Comparison of ENCODE assay signal across 1 cellular context in the genomic region with DNA sequence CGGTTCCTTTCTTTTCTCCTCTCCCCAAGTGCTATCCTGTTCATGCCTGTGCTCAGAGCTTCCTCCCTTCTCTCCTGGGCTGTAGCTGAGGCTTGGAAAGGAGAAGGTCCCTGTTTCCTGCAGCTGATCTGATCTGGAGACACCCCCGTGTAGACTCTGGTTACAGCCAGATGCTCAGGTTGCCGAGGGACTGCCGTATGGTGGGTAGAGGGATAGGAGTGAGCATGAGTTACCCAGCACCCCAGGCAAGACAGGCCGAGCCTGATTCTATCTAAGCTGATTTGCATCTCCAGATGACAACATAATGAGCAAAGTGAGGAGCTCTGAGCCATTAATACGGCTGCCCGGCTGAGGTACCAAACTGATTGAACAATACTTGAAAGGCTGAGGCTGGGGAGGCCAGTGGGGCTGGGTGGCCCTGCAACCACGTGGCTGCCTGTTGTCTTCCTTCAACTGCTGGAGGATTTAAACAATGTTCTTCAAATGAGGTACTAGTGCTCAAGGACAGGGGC.
A peak's percentile ranks its signal among the peaks of the same experiment; 100 is the strongest.
TF ChIP-seq lines count a peak whose summit lies in the region.

No MANE protein-coding gene starts in this region.

TF ChIP-seq in SK-N-SH, 30 proteins besides CTCF, POLR2A, EP300 and RAD21 (continued from another document):
- TF ChIP-seq, protein P1, sequence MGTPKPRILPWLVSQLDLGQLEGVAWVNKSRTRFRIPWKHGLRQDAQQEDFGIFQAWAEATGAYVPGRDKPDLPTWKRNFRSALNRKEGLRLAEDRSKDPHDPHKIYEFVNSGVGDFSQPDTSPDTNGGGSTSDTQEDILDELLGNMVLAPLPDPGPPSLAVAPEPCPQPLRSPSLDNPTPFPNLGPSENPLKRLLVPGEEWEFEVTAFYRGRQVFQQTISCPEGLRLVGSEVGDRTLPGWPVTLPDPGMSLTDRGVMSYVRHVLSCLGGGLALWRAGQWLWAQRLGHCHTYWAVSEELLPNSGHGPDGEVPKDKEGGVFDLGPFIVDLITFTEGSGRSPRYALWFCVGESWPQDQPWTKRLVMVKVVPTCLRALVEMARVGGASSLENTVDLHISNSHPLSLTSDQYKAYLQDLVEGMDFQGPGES (IDR thresholded peaks at IDR 0.05; ENCODE audit: low read depth, low read length), result no peak
- TF ChIP-seq GATA2 (CRISPR knock-in tag; IDR thresholded peaks at IDR 0.05) (peak; percentile 100), NFIC (IDR thresholded peaks at IDR 0.05; ENCODE audit: borderline replicate concordance) (no peak), YY1 (IDR thresholded peaks at IDR 0.05; ENCODE audit: low read depth) (no peak), NRF1 (IDR thresholded peaks at IDR 0.05; ENCODE audit: low read depth, low read length) (no peak), RCOR1 (IDR thresholded peaks at IDR 0.05; ENCODE audit: low read length) (peak; percentile 96), SMC3 (IDR thresholded peaks at IDR 0.05; ENCODE audit: low read depth, low read length) (peak; percentile 14; the same call in 1 of the 2 replicates), POLR2AphosphoS5 (IDR thresholded peaks at IDR 0.05; ENCODE audit: low read depth, low read length) (peak; percentile 11; the same call in 1 of the 2 replicates), TAF1 (IDR thresholded peaks at IDR 0.05; ENCODE audit: borderline replicate concordance, low read depth, low read length) (no peak), CHD2 (IDR thresholded peaks at IDR 0.05; ENCODE audit: low read length, partially characterized antibody) (peak; percentile 87), SIN3A (IDR thresholded peaks at IDR 0.05; ENCODE audit: borderline replicate concordance, low read depth, low read length) (no peak), GABPA (IDR thresholded peaks at IDR 0.05; ENCODE audit: low read depth) (no peak), MEF2A (IDR thresholded peaks at IDR 0.05; ENCODE audit: borderline replicate concordance, low read depth) (no peak), EZH2phosphoT487 (IDR thresholded peaks at IDR 0.05; ENCODE audit: borderline replicate concordance, low read depth) (no peak)
- TF ChIP-seq, protein P2, sequence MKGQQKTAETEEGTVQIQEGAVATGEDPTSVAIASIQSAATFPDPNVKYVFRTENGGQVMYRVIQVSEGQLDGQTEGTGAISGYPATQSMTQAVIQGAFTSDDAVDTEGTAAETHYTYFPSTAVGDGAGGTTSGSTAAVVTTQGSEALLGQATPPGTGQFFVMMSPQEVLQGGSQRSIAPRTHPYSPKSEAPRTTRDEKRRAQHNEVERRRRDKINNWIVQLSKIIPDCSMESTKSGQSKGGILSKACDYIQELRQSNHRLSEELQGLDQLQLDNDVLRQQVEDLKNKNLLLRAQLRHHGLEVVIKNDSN (IDR thresholded peaks at IDR 0.05; ENCODE audit: borderline replicate concordance, low read depth), result no peak
- TF ChIP-seq, protein P3, sequence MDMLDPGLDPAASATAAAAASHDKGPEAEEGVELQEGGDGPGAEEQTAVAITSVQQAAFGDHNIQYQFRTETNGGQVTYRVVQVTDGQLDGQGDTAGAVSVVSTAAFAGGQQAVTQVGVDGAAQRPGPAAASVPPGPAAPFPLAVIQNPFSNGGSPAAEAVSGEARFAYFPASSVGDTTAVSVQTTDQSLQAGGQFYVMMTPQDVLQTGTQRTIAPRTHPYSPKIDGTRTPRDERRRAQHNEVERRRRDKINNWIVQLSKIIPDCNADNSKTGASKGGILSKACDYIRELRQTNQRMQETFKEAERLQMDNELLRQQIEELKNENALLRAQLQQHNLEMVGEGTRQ (IDR thresholded peaks at IDR 0.05; ENCODE audit: borderline replicate concordance, low read depth, low read length), result no peak
- TF ChIP-seq, protein P4, sequence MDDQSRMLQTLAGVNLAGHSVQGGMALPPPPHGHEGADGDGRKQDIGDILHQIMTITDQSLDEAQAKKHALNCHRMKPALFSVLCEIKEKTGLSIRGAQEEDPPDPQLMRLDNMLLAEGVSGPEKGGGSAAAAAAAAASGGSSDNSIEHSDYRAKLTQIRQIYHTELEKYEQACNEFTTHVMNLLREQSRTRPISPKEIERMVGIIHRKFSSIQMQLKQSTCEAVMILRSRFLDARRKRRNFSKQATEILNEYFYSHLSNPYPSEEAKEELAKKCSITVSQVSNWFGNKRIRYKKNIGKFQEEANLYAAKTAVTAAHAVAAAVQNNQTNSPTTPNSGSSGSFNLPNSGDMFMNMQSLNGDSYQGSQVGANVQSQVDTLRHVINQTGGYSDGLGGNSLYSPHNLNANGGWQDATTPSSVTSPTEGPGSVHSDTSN (IDR thresholded peaks at IDR 0.05), result no peak
- TF ChIP-seq, protein P5, sequence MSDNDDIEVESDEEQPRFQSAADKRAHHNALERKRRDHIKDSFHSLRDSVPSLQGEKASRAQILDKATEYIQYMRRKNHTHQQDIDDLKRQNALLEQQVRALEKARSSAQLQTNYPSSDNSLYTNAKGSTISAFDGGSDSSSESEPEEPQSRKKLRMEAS (IDR thresholded peaks at IDR 0.05; ENCODE audit: low read depth), result no peak
- TF ChIP-seq, protein P6, sequence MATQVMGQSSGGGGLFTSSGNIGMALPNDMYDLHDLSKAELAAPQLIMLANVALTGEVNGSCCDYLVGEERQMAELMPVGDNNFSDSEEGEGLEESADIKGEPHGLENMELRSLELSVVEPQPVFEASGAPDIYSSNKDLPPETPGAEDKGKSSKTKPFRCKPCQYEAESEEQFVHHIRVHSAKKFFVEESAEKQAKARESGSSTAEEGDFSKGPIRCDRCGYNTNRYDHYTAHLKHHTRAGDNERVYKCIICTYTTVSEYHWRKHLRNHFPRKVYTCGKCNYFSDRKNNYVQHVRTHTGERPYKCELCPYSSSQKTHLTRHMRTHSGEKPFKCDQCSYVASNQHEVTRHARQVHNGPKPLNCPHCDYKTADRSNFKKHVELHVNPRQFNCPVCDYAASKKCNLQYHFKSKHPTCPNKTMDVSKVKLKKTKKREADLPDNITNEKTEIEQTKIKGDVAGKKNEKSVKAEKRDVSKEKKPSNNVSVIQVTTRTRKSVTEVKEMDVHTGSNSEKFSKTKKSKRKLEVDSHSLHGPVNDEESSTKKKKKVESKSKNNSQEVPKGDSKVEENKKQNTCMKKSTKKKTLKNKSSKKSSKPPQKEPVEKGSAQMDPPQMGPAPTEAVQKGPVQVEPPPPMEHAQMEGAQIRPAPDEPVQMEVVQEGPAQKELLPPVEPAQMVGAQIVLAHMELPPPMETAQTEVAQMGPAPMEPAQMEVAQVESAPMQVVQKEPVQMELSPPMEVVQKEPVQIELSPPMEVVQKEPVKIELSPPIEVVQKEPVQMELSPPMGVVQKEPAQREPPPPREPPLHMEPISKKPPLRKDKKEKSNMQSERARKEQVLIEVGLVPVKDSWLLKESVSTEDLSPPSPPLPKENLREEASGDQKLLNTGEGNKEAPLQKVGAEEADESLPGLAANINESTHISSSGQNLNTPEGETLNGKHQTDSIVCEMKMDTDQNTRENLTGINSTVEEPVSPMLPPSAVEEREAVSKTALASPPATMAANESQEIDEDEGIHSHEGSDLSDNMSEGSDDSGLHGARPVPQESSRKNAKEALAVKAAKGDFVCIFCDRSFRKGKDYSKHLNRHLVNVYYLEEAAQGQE (IDR thresholded peaks at IDR 0.05; ENCODE audit: low read depth, low read length), result no peak
